Comparison of ENCODE assay signal across 1 cellular context in genomic region chr17:44159519-44160210, GRCh38.
TF ChIP-seq lines count a peak whose summit lies in the region.

No MANE protein-coding gene starts in this region.

TF ChIP-seq in K562, 482 proteins besides CTCF, POLR2A, EP300 and RAD21 (continued from another document and continues in another):
- TF ChIP-seq SPI1 (IDR thresholded peaks at IDR 0.05; ENCODE audit: borderline replicate concordance, low read depth, low read length) (no peak), IRF2 (CRISPR knock-in tag; IDR thresholded peaks at IDR 0.05) (no peak), MAFF (IDR thresholded peaks at IDR 0.05; ENCODE audit: low read length) (peak; percentile 88), MYNN (IDR thresholded peaks at IDR 0.05) (0 out of 2 replicates have a peak, but pooled peaks have one; percentile 23), MYNN (CRISPR knock-in tag; IDR thresholded peaks at IDR 0.05) (no peak), ZFP30 (CRISPR knock-in tag; IDR thresholded peaks at IDR 0.05; ENCODE audit: borderline replicate concordance) (no peak), DNMT1 (IDR thresholded peaks at IDR 0.05) (no peak), ZNF280A (IDR thresholded peaks at IDR 0.05; ENCODE audit: low read depth, partially characterized antibody) (no peak), UBTF (IDR thresholded peaks at IDR 0.05; ENCODE audit: borderline replicate concordance in 1 of 2, low read depth in 2 of 2, low read length in 2 of 2) (no peak), SMAD2 (IDR thresholded peaks at IDR 0.05; ENCODE audit: low read depth, low read length) (no peak), NBN (IDR thresholded peaks at IDR 0.05; ENCODE audit: low read depth) (no peak; the same call in 1 of the 2 replicates), ZNF583 (CRISPR knock-in tag; IDR thresholded peaks at IDR 0.05) (no peak), THAP12 (CRISPR knock-in tag; IDR thresholded peaks at IDR 0.05) (0 out of 2 replicates have a peak, but pooled peaks have one; percentile 36), SRSF1 (IDR thresholded peaks at IDR 0.05; ENCODE audit: low read depth, low read length) (no peak), ZNF324 (CRISPR knock-in tag; IDR thresholded peaks at IDR 0.05) (no peak), GTF2A2 (tag; IDR thresholded peaks at IDR 0.05) (no peak), THAP7 (CRISPR knock-in tag; IDR thresholded peaks at IDR 0.05) (no peak), ZBTB8A (IDR thresholded peaks at IDR 0.05; ENCODE audit: partially characterized antibody) (no peak), ZKSCAN8 (CRISPR knock-in tag; IDR thresholded peaks at IDR 0.05) (no peak), ZBTB2 (IDR thresholded peaks at IDR 0.05) (no peak), TFAP4 (CRISPR knock-in tag; IDR thresholded peaks at IDR 0.05; ENCODE audit: borderline replicate concordance) (peak; percentile 80), HLTF (IDR thresholded peaks at IDR 0.05) (no peak), LEF1 (IDR thresholded peaks at IDR 0.05) (peak; percentile 89), RCOR1 (IDR thresholded peaks at IDR 0.05; ENCODE audit: borderline replicate concordance in 1 of 2, low read depth in 2 of 2, low read length in 2 of 2) (peak in 1 of 2 experiments; percentile 70; a peak in 2 of 4 replicates), ZFX (CRISPR knock-in tag; IDR thresholded peaks at IDR 0.05) (peak; percentile 72), ADNP (tag; IDR thresholded peaks at IDR 0.05) (peak; percentile 53; the same call in 1 of the 2 replicates), POLR2AphosphoS2 (IDR thresholded peaks at IDR 0.05; ENCODE audit: low read length) (no peak), ZBED1 (IDR thresholded peaks at IDR 0.05) (0 out of 2 replicates have a peak, but pooled peaks have one; percentile 28), GTF2F1 (IDR thresholded peaks at IDR 0.05; ENCODE audit: low read depth, low read length) (no peak), HINFP (tag; conservative IDR thresholded peaks at IDR 0.05; ENCODE audit: low read depth) (no peak), CEBPB (tag; IDR thresholded peaks at IDR 0.05) (no peak), DMBX1 (CRISPR knock-in tag; IDR thresholded peaks at IDR 0.05; ENCODE audit: borderline replicate concordance) (peak; percentile 59; the same call in 1 of the 2 replicates), TAF7 (tag; IDR thresholded peaks at IDR 0.05) (no peak), RERE (CRISPR knock-in tag; IDR thresholded peaks at IDR 0.05; ENCODE audit: borderline replicate concordance) (no peak), CHCHD3 (CRISPR knock-in tag; IDR thresholded peaks at IDR 0.05) (no peak), ZNF253 (CRISPR knock-in tag; conservative IDR thresholded peaks at IDR 0.05) (no peak), TFE3 (CRISPR knock-in tag; IDR thresholded peaks at IDR 0.05) (peak; percentile 95), ZFPM2 (CRISPR knock-in tag; IDR thresholded peaks at IDR 0.05) (no peak), U2AF1 (optimal IDR thresholded peaks at IDR 0.05; ENCODE audit: low read depth, low read length) (no peak), NCOA4 (IDR thresholded peaks at IDR 0.05; ENCODE audit: partially characterized antibody) (no peak), SMARCE1 (IDR thresholded peaks at IDR 0.05) (peak; percentile 92), XRCC4 (IDR thresholded peaks at IDR 0.05; ENCODE audit: extremely low read depth, insufficient read depth, insufficient read length) (no peak), ARNT (IDR thresholded peaks at IDR 0.05) (0 out of 4 replicates have a peak, but pooled peaks of 1 of the 2 experiments have one; percentile 58), ZNF224 (CRISPR knock-in tag; IDR thresholded peaks at IDR 0.05) (no peak), E2F6 (IDR thresholded peaks at IDR 0.05; ENCODE audit: borderline replicate concordance in 1 of 2, extremely low read depth in 1 of 2, insufficient read depth in 1 of 2, insufficient read length in 1 of 2, low read depth in 1 of 2, low read length in 1 of 2, poor library complexity in 1 of 2, severe bottlenecking in 1 of 2) (peak; percentile 3 to 29)
